10 cellular contexts compared by ENCODE assay signal in genomic region chr3:135992072-135992471, GRCh38. TPM values are rescaled to one million over a fixed set of nuclear protein-coding genes. Genes with fewer than 3 reads are reported as not detected.
DNase-seq lines count a peak whose midpoint lies in the region; ATAC-seq, FAIRE-seq and TF ChIP-seq lines count a peak whose summit lies in the region.
"Had no signal": no experiment of that assay in that cellular context is flagged by ENCODE, and none has a peak within 500 bp of the region (broad histone marks: within the 10 kb centered on the region; RNA-seq: fewer than 3 reads in every experiment).

No MANE protein-coding gene starts in this region.

- CTCF ChIA-PET in HCT116 (lab: Charles Lee) = no interaction called here

- no peak for TF ChIP-seq CTCF in HCT116 (IDR thresholded peaks at IDR 0.05 in 2 of 3, conservative IDR thresholded peaks at IDR 0.05 in 1 of 3; ENCODE audit: borderline replicate concordance in 1 of 3, insufficient read depth in 1 of 3, low read depth in 2 of 3, low read length in 2 of 3)
- TF ChIP-seq CTCF in GM10266 (IDR thresholded peaks at IDR 0.05; ENCODE audit: control insufficient read depth, insufficient read depth, low read depth, missing control alignments) = no peak

- peak; percentile 68 for FAIRE-seq in frontal cortex (lab: Jason Lieb, UNC)
- FAIRE-seq: colon had no signal

- no peaks in the 10 kb centered on the region for H3K36me3 ChIP-seq in HCT116 (ENCODE audit: control insufficient read depth in 1 of 2, insufficient read depth in 2 of 2, low read length in 2 of 2)
- H3K36me3 ChIP-seq in adipocyte (ENCODE audit: control insufficient read depth, insufficient read depth, low read length, severe bottlenecking) = no peaks in the 10 kb centered on the region

- intact Hi-C loops in HCT116 (cut with micrococcal nuclease) = no loop called here

- no peaks in the 10 kb centered on the region for H3K79me2 ChIP-seq in HCT116 (ENCODE audit: insufficient read depth, low read length)

- RAD21 ChIA-PET in HCT116 (lab: Charles Lee; ENCODE audit: low non-redundant PET in 1 of 2, low total read pairs in 2 of 2, uncharacterized antibody in 2 of 2, unreplicated experiment in 2 of 2) = no interaction called here

- no peak overlapping the region for H2AFZ ChIP-seq in HCT116 (ENCODE audit: low read depth, low read length, poor library complexity, severe bottlenecking)

- ATAC-seq in HCT116 = peak; percentile 61
- ATAC-seq in GM19035 (IDR thresholded peaks at IDR 0.05; ENCODE audit: unreplicated experiment) = no peak
- ATAC-seq in GM21528 (IDR thresholded peaks at IDR 0.05; ENCODE audit: low FRiP score, unreplicated experiment) = no peak

- H3K4me3 ChIP-seq in HCT116 (replicated peaks in 1 of 2; ENCODE audit: low read depth in 1 of 2, low read length in 2 of 2) (no peak overlapping the region), adipocyte (ENCODE audit: low read length) (no peak overlapping the region)

- no peak overlapping the region for H3K9ac ChIP-seq in HCT116 (ENCODE audit: low read length)
- H3K9ac ChIP-seq in adipocyte (ENCODE audit: low read length) = no peak overlapping the region

- DNase-seq in HCT116 (ENCODE audit: low read depth, low spot score) (peak; percentile 40), adipocyte (ENCODE audit: low read depth) (peak; percentile 68), frontal cortex (ENCODE audit: low spot score in 2 of 2) (no peak), stromal cell of bone marrow (ENCODE audit: low read depth) (peak; percentile 83), GM10266 (ENCODE audit: extremely low spot score) (no peak)
- DNase-seq: NCI-H2171 treated with DMSO at 0.1 percent for 48 hours, occipital lobe had no signal

- POLR2A ChIA-PET in HCT116 (lab: Charles Lee) = no interaction called here

- no peaks in the 10 kb centered on the region for H4K20me1 ChIP-seq in HCT116 (ENCODE audit: insufficient read depth)

- H3K27ac ChIP-seq in HCT116 (ENCODE audit: low read depth, low read length) = peak overlapping the region; percentile 48; the same call in 1 of the 2 replicates

- TF ChIP-seq RAD21 in HCT116 (IDR thresholded peaks at IDR 0.05; ENCODE audit: low read depth) = no peak

- no TSS peak for BruUV-seq in HCT116 (replicated peaks; lab: Mats Ljungman, UMichigan)

- H3K9me2 ChIP-seq in HCT116 (ENCODE audit: insufficient read depth) = no peaks in the 10 kb centered on the region

- H3K4me1 ChIP-seq in HCT116 (ENCODE audit: control insufficient read depth in 1 of 2, insufficient read depth in 2 of 2, low read length in 2 of 2) (peaks cover 4 to 14% of the 10 kb centered on the region in 2 experiments; a peak in 3 of 4 replicates), adipocyte (ENCODE audit: control insufficient read depth, insufficient read depth, low read length) (peaks cover 24% of the 10 kb centered on the region)

- no peak for TF ChIP-seq POLR2A in HCT116 (IDR thresholded peaks at IDR 0.05; ENCODE audit: borderline replicate concordance, extremely low read depth, insufficient read depth, insufficient read length)

- H3K9me3 ChIP-seq in HCT116 (ENCODE audit: control insufficient read depth in 1 of 2, insufficient read depth in 1 of 2, low read depth in 1 of 2, low read length in 2 of 2) (no peaks in the 10 kb centered on the region), adipocyte (ENCODE audit: control insufficient read depth, low read length) (no peaks in the 10 kb centered on the region)

- no peaks in the 10 kb centered on the region for H3K27me3 ChIP-seq in HCT116 (ENCODE audit: insufficient read depth, low read length)
- no peaks in the 10 kb centered on the region for H3K27me3 ChIP-seq in adipocyte (replicated peaks; ENCODE audit: control insufficient read depth, insufficient read depth, low read length)

- peak overlapping the region; percentile 21 for H3K4me2 ChIP-seq in HCT116 (ENCODE audit: low read length)

TF ChIP-seq in HCT116, 20 proteins besides CTCF, POLR2A, EP300 and RAD21:
- TF ChIP-seq, protein P1, sequence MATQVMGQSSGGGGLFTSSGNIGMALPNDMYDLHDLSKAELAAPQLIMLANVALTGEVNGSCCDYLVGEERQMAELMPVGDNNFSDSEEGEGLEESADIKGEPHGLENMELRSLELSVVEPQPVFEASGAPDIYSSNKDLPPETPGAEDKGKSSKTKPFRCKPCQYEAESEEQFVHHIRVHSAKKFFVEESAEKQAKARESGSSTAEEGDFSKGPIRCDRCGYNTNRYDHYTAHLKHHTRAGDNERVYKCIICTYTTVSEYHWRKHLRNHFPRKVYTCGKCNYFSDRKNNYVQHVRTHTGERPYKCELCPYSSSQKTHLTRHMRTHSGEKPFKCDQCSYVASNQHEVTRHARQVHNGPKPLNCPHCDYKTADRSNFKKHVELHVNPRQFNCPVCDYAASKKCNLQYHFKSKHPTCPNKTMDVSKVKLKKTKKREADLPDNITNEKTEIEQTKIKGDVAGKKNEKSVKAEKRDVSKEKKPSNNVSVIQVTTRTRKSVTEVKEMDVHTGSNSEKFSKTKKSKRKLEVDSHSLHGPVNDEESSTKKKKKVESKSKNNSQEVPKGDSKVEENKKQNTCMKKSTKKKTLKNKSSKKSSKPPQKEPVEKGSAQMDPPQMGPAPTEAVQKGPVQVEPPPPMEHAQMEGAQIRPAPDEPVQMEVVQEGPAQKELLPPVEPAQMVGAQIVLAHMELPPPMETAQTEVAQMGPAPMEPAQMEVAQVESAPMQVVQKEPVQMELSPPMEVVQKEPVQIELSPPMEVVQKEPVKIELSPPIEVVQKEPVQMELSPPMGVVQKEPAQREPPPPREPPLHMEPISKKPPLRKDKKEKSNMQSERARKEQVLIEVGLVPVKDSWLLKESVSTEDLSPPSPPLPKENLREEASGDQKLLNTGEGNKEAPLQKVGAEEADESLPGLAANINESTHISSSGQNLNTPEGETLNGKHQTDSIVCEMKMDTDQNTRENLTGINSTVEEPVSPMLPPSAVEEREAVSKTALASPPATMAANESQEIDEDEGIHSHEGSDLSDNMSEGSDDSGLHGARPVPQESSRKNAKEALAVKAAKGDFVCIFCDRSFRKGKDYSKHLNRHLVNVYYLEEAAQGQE (IDR thresholded peaks at IDR 0.05; ENCODE audit: low read depth) = no peak
- TF ChIP-seq SP1 (IDR thresholded peaks at IDR 0.05; ENCODE audit: low read depth) (peak; percentile 67), ZFX (IDR thresholded peaks at IDR 0.05) (no peak), TCF7L2 (IDR thresholded peaks at IDR 0.05; ENCODE audit: borderline replicate concordance, extremely low read depth, insufficient read depth, insufficient read length) (no peak), ATF3 (IDR thresholded peaks at IDR 0.05) (no peak), JUND (IDR thresholded peaks at IDR 0.05) (peak; percentile 80), CBX3 (IDR thresholded peaks at IDR 0.05; ENCODE audit: low read depth) (no peak; the same call in 1 of the 2 replicates), MAX (IDR thresholded peaks at IDR 0.05) (no peak), POLR2AphosphoS5 (IDR thresholded peaks at IDR 0.05; ENCODE audit: low read depth, low read length) (no peak), FOSL1 (IDR thresholded peaks at IDR 0.05; ENCODE audit: low read depth) (peak; percentile 93), SIN3A (IDR thresholded peaks at IDR 0.05; ENCODE audit: low read depth) (no peak), SRF (IDR thresholded peaks at IDR 0.05; ENCODE audit: low read depth) (peak; percentile 63; the same call in 1 of the 2 replicates)

RNA-seq across cellular contexts. Expression of gene PPP2R3A, which starts 26.5 kb away (rescaled TPM):
- 6.1 TPM for total RNA-seq in HCT116 (2021; ENCODE audit: unreplicated experiment)
- polyA plus RNA-seq in HCT116 (2012) = 2.6 and 2.7 TPM in 2 replicates
- 36.3 TPM for total RNA-seq in frontal cortex

Comparison
In these comparisons a context has a peak if more than half of its experiments do, and no peak if none do; other contexts are left out.
1. DNase-seq: peak in HCT116 (single experiment), adipocyte (single experiment) and stromal cell of bone marrow (single experiment); none in frontal cortex (0 of 2) and GM10266 (single experiment).